ENCODE assay signal across 17 cellular contexts in genomic region chr10:114849674-114850073, GRCh38. TPM values are rescaled to one million over a fixed set of nuclear protein-coding genes. Genes with fewer than 3 reads are reported as not detected.
DNase-seq lines count a peak whose midpoint lies in the region; ATAC-seq and TF ChIP-seq lines count a peak whose summit lies in the region.
"Had no signal": no experiment of that assay in that cellular context is flagged by ENCODE, and none has a peak within 500 bp of the region (broad histone marks: within the 10 kb centered on the region; RNA-seq: fewer than 3 reads in every experiment).

No MANE protein-coding gene starts in this region.

- no peak overlapping the region for H3K9ac ChIP-seq in SK-N-SH
- H3K9ac ChIP-seq: BLaER1 treated with 17β-estradiol and CSF1 and Interleukin-3, amounts not matched to agents 10 nM and 100 nM had no signal

- H3F3A ChIP-seq in SK-N-SH (replicated peaks; ENCODE audit: insufficient read depth), result peaks cover 15% of the 10 kb centered on the region

- no peak for TF ChIP-seq CTCF in activated CD8-positive, alpha-beta T cell treated with anti-CD3 and anti-CD28 coated beads for 36 hours (IDR thresholded peaks at IDR 0.05)
- no peak for TF ChIP-seq CTCF in chondrocyte (IDR thresholded peaks at IDR 0.05)
- TF ChIP-seq CTCF in SK-N-SH (IDR thresholded peaks at IDR 0.05), result no peak

- H3K27me3 ChIP-seq in SK-N-SH (ENCODE audit: insufficient read depth), result no peaks in the 10 kb centered on the region
- H3K27me3 ChIP-seq: BLaER1 treated with 17β-estradiol and CSF1 and Interleukin-3, amounts not matched to agents 10 nM and 100 nM had no signal

- H3K36me3 ChIP-seq in SK-N-SH (replicated peaks in 1 of 2; ENCODE audit: control insufficient read depth in 1 of 2, insufficient read depth in 2 of 2, low read length in 1 of 2), result peaks cover 71 to 88% of the 10 kb centered on the region in 2 experiments

- H3K4me1 Mint-ChIP-seq in activated CD8-positive, alpha-beta T cell treated with anti-CD3 and anti-CD28 coated beads for 36 hours (ENCODE audit: low read depth), result peaks cover 17% of the 10 kb centered on the region
- H3K4me1 Mint-ChIP-seq in activated CD8-positive, alpha-beta T cell treated with anti-CD3 and anti-CD28 coated beads, Interleukin-2, amount 10 ng/mL, durations not matched to agents 7 days and 5 days (ENCODE audit: low read depth), result no peaks in the 10 kb centered on the region
- H3K4me1 Mint-ChIP-seq in stimulated activated naive CD8-positive, alpha-beta T cell treated with anti-CD3 and anti-CD28 coated beads, Interleukin-15, amount 100 ng/mL, for 72 hours, result peaks cover 7% of the 10 kb centered on the region
- peaks cover 10% of the 10 kb centered on the region for H3K4me1 Mint-ChIP-seq in chondrocyte (ENCODE audit: low read depth)
- H3K4me1 Mint-ChIP-seq: B cell had no signal

- H3K36me3 Mint-ChIP-seq in activated CD8-positive, alpha-beta T cell treated with anti-CD3 and anti-CD28 coated beads for 36 hours (ENCODE audit: low read depth), result peaks cover 45% of the 10 kb centered on the region
- peaks cover 46% of the 10 kb centered on the region for H3K36me3 Mint-ChIP-seq in activated CD8-positive, alpha-beta T cell treated with anti-CD3 and anti-CD28 coated beads, Interleukin-2, amount 10 ng/mL, durations not matched to agents 7 days and 5 days (ENCODE audit: low read depth)
- peaks cover 48% of the 10 kb centered on the region for H3K36me3 Mint-ChIP-seq in chondrocyte (ENCODE audit: low read depth)

- WGBS in SK-N-SH (ENCODE audit: low lambda C conversion rate), result 96% methylated on average over 4 of the region's 4 CpGs

- H3K4me1 ChIP-seq in SK-N-SH (ENCODE audit: control insufficient read depth in 1 of 2, insufficient read depth in 2 of 2, low read depth in 1 of 2, low read length in 1 of 2), result no peaks in the 10 kb centered on the region; a peak in 1 of 4 replicates
- H3K4me1 ChIP-seq: BLaER1 treated with 17β-estradiol and CSF1 and Interleukin-3, amounts not matched to agents 10 nM and 100 nM had no signal

- peak; percentile 27 for DNase-seq in activated CD8-positive, alpha-beta T cell treated with anti-CD3 and anti-CD28 coated beads for 36 hours
- no peak for DNase-seq in activated CD8-positive, alpha-beta T cell treated with anti-CD3 and anti-CD28 coated beads, Interleukin-2, amount 10 ng/mL, durations not matched to agents 7 days and 5 days
- DNase-seq in stimulated activated naive CD8-positive, alpha-beta T cell treated with anti-CD3 and anti-CD28 coated beads, Interleukin-15, Interleukin-2, amounts not matched to agents 100 U/mL and 50 U/mL, for 24 hours, result no peak
- DNase-seq in stimulated activated naive CD8-positive, alpha-beta T cell treated with anti-CD3 and anti-CD28 coated beads, Interleukin-15, amount 100 ng/mL, for 72 hours, result no peak
- DNase-seq in chondrocyte (ENCODE audit: low spot score) (no peak), SK-N-SH (no peak)
- DNase-seq in stimulated activated CD4-positive, alpha-beta T cell treated with anti-CD3 and anti-CD28 coated beads, Interleukin-15, amount 100 ng/mL, for 24 hours, result no peak
- DNase-seq: 8988T; Calu3; CD8-positive, alpha-beta T cell; DMS79 treated with DMSO at 0.1 percent for 48 hours; GF-D8; GOT3; H7 had no signal

- H3K9me2 ChIP-seq in SK-N-SH, result no peaks in the 10 kb centered on the region

- H3K9me3 Mint-ChIP-seq in activated CD8-positive, alpha-beta T cell treated with anti-CD3 and anti-CD28 coated beads for 36 hours, result no peaks in the 10 kb centered on the region
- no peaks in the 10 kb centered on the region for H3K9me3 Mint-ChIP-seq in activated CD8-positive, alpha-beta T cell treated with anti-CD3 and anti-CD28 coated beads, Interleukin-2, amount 10 ng/mL, durations not matched to agents 7 days and 5 days (ENCODE audit: insufficient read depth)
- no peaks in the 10 kb centered on the region for H3K9me3 Mint-ChIP-seq in stimulated activated naive CD8-positive, alpha-beta T cell treated with anti-CD3 and anti-CD28 coated beads, Interleukin-15, amount 100 ng/mL, for 72 hours
- H3K9me3 Mint-ChIP-seq in chondrocyte (ENCODE audit: low read depth), result no peaks in the 10 kb centered on the region
- H3K9me3 Mint-ChIP-seq: CD8-positive, alpha-beta T cell had no signal

- H3K4me2 ChIP-seq in SK-N-SH, result no peak overlapping the region
- H3K4me2 ChIP-seq: BLaER1 treated with 17β-estradiol and CSF1 and Interleukin-3, amounts not matched to agents 10 nM and 100 nM had no signal

- no peaks in the 10 kb centered on the region for H4K20me1 ChIP-seq in SK-N-SH (ENCODE audit: insufficient read depth)
- H4K20me1 ChIP-seq: BLaER1 treated with 17β-estradiol and CSF1 and Interleukin-3, amounts not matched to agents 10 nM and 100 nM had no signal

- H3K27ac Mint-ChIP-seq in activated CD8-positive, alpha-beta T cell treated with anti-CD3 and anti-CD28 coated beads for 36 hours, result peak overlapping the region; percentile 10
- no peak overlapping the region for H3K27ac Mint-ChIP-seq in activated CD8-positive, alpha-beta T cell treated with anti-CD3 and anti-CD28 coated beads, Interleukin-2, amount 10 ng/mL, durations not matched to agents 7 days and 5 days
- no peak overlapping the region for H3K27ac Mint-ChIP-seq in stimulated activated naive CD8-positive, alpha-beta T cell treated with anti-CD3 and anti-CD28 coated beads, Interleukin-15, amount 100 ng/mL, for 72 hours
- peak overlapping the region; percentile 3 for H3K27ac Mint-ChIP-seq in chondrocyte (ENCODE audit: unreplicated experiment)
- H3K27ac Mint-ChIP-seq: B cell; CD8-positive, alpha-beta T cell had no signal

- no peak overlapping the region for H3K4me3 Mint-ChIP-seq in activated CD8-positive, alpha-beta T cell treated with anti-CD3 and anti-CD28 coated beads for 36 hours
- H3K4me3 Mint-ChIP-seq in activated CD8-positive, alpha-beta T cell treated with anti-CD3 and anti-CD28 coated beads, Interleukin-2, amount 10 ng/mL, durations not matched to agents 7 days and 5 days, result no peak overlapping the region
- no peak overlapping the region for H3K4me3 Mint-ChIP-seq in stimulated activated naive CD8-positive, alpha-beta T cell treated with anti-CD3 and anti-CD28 coated beads, Interleukin-15, amount 100 ng/mL, for 72 hours
- H3K4me3 Mint-ChIP-seq in chondrocyte (ENCODE audit: unreplicated experiment), result no peak overlapping the region
- H3K4me3 Mint-ChIP-seq: B cell; CD8-positive, alpha-beta T cell had no signal

- TF ChIP-seq RAD21 in SK-N-SH (IDR thresholded peaks at IDR 0.05; ENCODE audit: low read length), result no peak

- H3K27me3 Mint-ChIP-seq in activated CD8-positive, alpha-beta T cell treated with anti-CD3 and anti-CD28 coated beads for 36 hours, result no peaks in the 10 kb centered on the region
- no peaks in the 10 kb centered on the region for H3K27me3 Mint-ChIP-seq in activated CD8-positive, alpha-beta T cell treated with anti-CD3 and anti-CD28 coated beads, Interleukin-2, amount 10 ng/mL, durations not matched to agents 7 days and 5 days (ENCODE audit: low read depth)
- no peaks in the 10 kb centered on the region for H3K27me3 Mint-ChIP-seq in stimulated activated naive CD8-positive, alpha-beta T cell treated with anti-CD3 and anti-CD28 coated beads, Interleukin-15, amount 100 ng/mL, for 72 hours
- H3K27me3 Mint-ChIP-seq in chondrocyte (ENCODE audit: low read depth), result no peaks in the 10 kb centered on the region
- H3K27me3 Mint-ChIP-seq: B cell had no signal

- intact Hi-C loops in activated CD8-positive, alpha-beta T cell treated with anti-CD3 and anti-CD28 coated beads for 36 hours (cut with micrococcal nuclease), result no loop called here

- H3K27ac ChIP-seq in SK-N-SH (ENCODE audit: low read depth in 2 of 2, low read length in 1 of 2), result no peak overlapping the region
- H3K27ac ChIP-seq: BLaER1 treated with 17β-estradiol and CSF1 and Interleukin-3, amounts not matched to agents 10 nM and 100 nM had no signal

- H3K9me3 ChIP-seq in SK-N-SH, result no peaks in the 10 kb centered on the region; the same call in 1 of the 2 replicates

- POLR2A ChIA-PET in activated CD8-positive, alpha-beta T cell treated with anti-CD3 and anti-CD28 coated beads for 36 hours (lab: Charles Lee), result no interaction called here
- POLR2A ChIA-PET in activated CD8-positive, alpha-beta T cell treated with anti-CD3 and anti-CD28 coated beads, Interleukin-2, amount 10 ng/mL, durations not matched to agents 7 days and 5 days (lab: Charles Lee), result no interaction called here
- POLR2A ChIA-PET in SK-N-SH (lab: Yijun Ruan, JAX), result no interaction called here

- ATAC-seq in activated CD8-positive, alpha-beta T cell treated with anti-CD3 and anti-CD28 coated beads for 36 hours, result peak; percentile 66
- ATAC-seq in activated CD8-positive, alpha-beta T cell treated with anti-CD3 and anti-CD28 coated beads, Interleukin-2, amount 10 ng/mL, durations not matched to agents 7 days and 5 days, result no peak
- ATAC-seq in stimulated activated naive CD8-positive, alpha-beta T cell treated with anti-CD3 and anti-CD28 coated beads, Interleukin-15, Interleukin-2, amounts not matched to agents 100 U/mL and 50 U/mL, for 24 hours, result peak; percentile 61
- ATAC-seq in stimulated activated naive CD8-positive, alpha-beta T cell treated with anti-CD3 and anti-CD28 coated beads, Interleukin-15, amount 100 ng/mL, for 72 hours, result no peak
- ATAC-seq: CD8-positive, alpha-beta T cell; HepG2 had no signal

- H3K79me2 ChIP-seq in SK-N-SH (ENCODE audit: insufficient read depth), result peaks cover 6% of the 10 kb centered on the region; the same call in 1 of the 2 replicates

- H3K4me3 ChIP-seq in SK-N-SH (ENCODE audit: low read depth in 2 of 2, low read length in 1 of 2), result no peak overlapping the region
- H3K4me3 ChIP-seq: BLaER1 treated with 17β-estradiol and CSF1 and Interleukin-3, amounts not matched to agents 10 nM and 100 nM had no signal

- H2AFZ ChIP-seq in SK-N-SH (ENCODE audit: low read depth), result no peak overlapping the region

- no peak for TF ChIP-seq EP300 in SK-N-SH (IDR thresholded peaks at IDR 0.05; ENCODE audit: borderline replicate concordance in 1 of 2, low read depth in 1 of 2, low read length in 1 of 2)

- CTCF ChIA-PET in activated CD8-positive, alpha-beta T cell treated with anti-CD3 and anti-CD28 coated beads for 36 hours (lab: Charles Lee), result interaction anchor here (1.0 kb wide), 1 partner anchor 28 kb away, joined by 3 read pairs; no protein-coding TSS in a partner anchor
- CTCF ChIA-PET in activated CD8-positive, alpha-beta T cell treated with anti-CD3 and anti-CD28 coated beads, Interleukin-2, amount 10 ng/mL, durations not matched to agents 7 days and 5 days (lab: Charles Lee), result no interaction called here
- CTCF ChIA-PET in SK-N-SH (lab: Yijun Ruan, JAX), result no interaction called here

TF ChIP-seq in SK-N-SH, 30 proteins besides CTCF, POLR2A, EP300 and RAD21:
- TF ChIP-seq FOXJ3 (CRISPR knock-in tag; IDR thresholded peaks at IDR 0.05), result no peak

RNA-seq across cellular contexts. Expression of gene FHIP2A, which starts 28.1 kb away (rescaled TPM):
- 10 to 100 TPM; 12.6 to 16.6 TPM for total RNA-seq in activated CD8-positive, alpha-beta T cell treated with anti-CD3 and anti-CD28 coated beads for 36 hours
- total RNA-seq in activated CD8-positive, alpha-beta T cell treated with anti-CD3 and anti-CD28 coated beads, Interleukin-2, amount 10 ng/mL, durations not matched to agents 7 days and 5 days, result 10 to 100 TPM; 15.2 to 17.6 TPM
- 43.7 to 52.4 TPM (median 48.2 TPM) in 3 replicates for total RNA-seq in chondrocyte
- 6.1 and 9.1 TPM in 2 replicates for polyA plus RNA-seq in SK-N-SH (2012; rRNA removed)
- 5.8 and 6.2 TPM in 2 replicates for polyA plus RNA-seq in SK-N-SH (2012; cell fraction: cytosol; rRNA removed)
- polyA plus RNA-seq in SK-N-SH (2012; cell fraction: nucleus; rRNA removed), result 14.9 and 31.8 TPM in 2 replicates

Comparison
In these comparisons a context has a peak if more than half of its experiments do, and no peak if none do; other contexts are left out.
1. ATAC-seq: peak in activated CD8-positive, alpha-beta T cell treated with anti-CD3 and anti-CD28 coated beads for 36 hours (single experiment) and stimulated activated naive CD8-positive, alpha-beta T cell treated with anti-CD3 and anti-CD28 coated beads, Interleukin-15, Interleukin-2, amounts not matched to agents 100 U/mL and 50 U/mL, for 24 hours (single experiment); none in activated CD8-positive, alpha-beta T cell treated with anti-CD3 and anti-CD28 coated beads, Interleukin-2, amount 10 ng/mL, durations not matched to agents 7 days and 5 days (single experiment) and stimulated activated naive CD8-positive, alpha-beta T cell treated with anti-CD3 and anti-CD28 coated beads, Interleukin-15, amount 100 ng/mL, for 72 hours (single experiment).
2. H3K27ac Mint-ChIP-seq: peak in activated CD8-positive, alpha-beta T cell treated with anti-CD3 and anti-CD28 coated beads for 36 hours (single experiment) and chondrocyte (single experiment); none in activated CD8-positive, alpha-beta T cell treated with anti-CD3 and anti-CD28 coated beads, Interleukin-2, amount 10 ng/mL, durations not matched to agents 7 days and 5 days (single experiment) and stimulated activated naive CD8-positive, alpha-beta T cell treated with anti-CD3 and anti-CD28 coated beads, Interleukin-15, amount 100 ng/mL, for 72 hours (0 of 2).